ENCODE assay signal across 2 cellular contexts in genomic region chr3:50453907-50454306, GRCh38.
TF ChIP-seq lines count a peak whose summit lies in the region.

No MANE protein-coding gene starts in this region.

TF ChIP-seq in SK-N-SH, 30 proteins besides CTCF, POLR2A, EP300 and RAD21:
- TF ChIP-seq NFIC (IDR thresholded peaks at IDR 0.05; ENCODE audit: borderline replicate concordance), result no peak
- no peak for TF ChIP-seq CHD2 (IDR thresholded peaks at IDR 0.05; ENCODE audit: low read length, partially characterized antibody)
- TF ChIP-seq JUND (IDR thresholded peaks at IDR 0.05), result no peak
- no peak for TF ChIP-seq RXRA (IDR thresholded peaks at IDR 0.05; ENCODE audit: borderline replicate concordance, low read depth)
- no peak for TF ChIP-seq ELF1 (IDR thresholded peaks at IDR 0.05)
- no peak for TF ChIP-seq USF1 (IDR thresholded peaks at IDR 0.05; ENCODE audit: borderline replicate concordance, low read depth)
- no peak for TF ChIP-seq MXI1 (IDR thresholded peaks at IDR 0.05; ENCODE audit: low read depth, low read length)
- no peak for TF ChIP-seq POLR2AphosphoS5 (IDR thresholded peaks at IDR 0.05; ENCODE audit: low read depth, low read length)
- TF ChIP-seq PBX3 (IDR thresholded peaks at IDR 0.05), result no peak
- TF ChIP-seq RFX5 (IDR thresholded peaks at IDR 0.05; ENCODE audit: low read length), result no peak
- TF ChIP-seq NRF1 (IDR thresholded peaks at IDR 0.05; ENCODE audit: low read depth, low read length), result no peak
- TF ChIP-seq SIN3A (IDR thresholded peaks at IDR 0.05; ENCODE audit: borderline replicate concordance, low read depth, low read length), result no peak
- TF ChIP-seq FOXM1 (IDR thresholded peaks at IDR 0.05; ENCODE audit: low read depth), result no peak
- no peak for TF ChIP-seq TCF12 (IDR thresholded peaks at IDR 0.05)
- no peak for TF ChIP-seq MAX (IDR thresholded peaks at IDR 0.05; ENCODE audit: low read depth)
- TF ChIP-seq ZBTB33 (IDR thresholded peaks at IDR 0.05; ENCODE audit: borderline replicate concordance, low read depth), result no peak
- TF ChIP-seq RCOR1 (IDR thresholded peaks at IDR 0.05; ENCODE audit: low read length), result no peak
- no peak for TF ChIP-seq TEAD4 (IDR thresholded peaks at IDR 0.05; ENCODE audit: borderline replicate concordance, insufficient read depth)
TF ChIP-seq in SK-N-SH: peak in this region for 0.

TF ChIP-seq in H1, 55 proteins besides CTCF, POLR2A, EP300 and RAD21:
- TF ChIP-seq TEAD4 (IDR thresholded peaks at IDR 0.05; ENCODE audit: low read depth, low read length), result no peak
- no peak for TF ChIP-seq RBBP5 (IDR thresholded peaks at IDR 0.05; ENCODE audit: borderline replicate concordance, low read depth, low read length)
- TF ChIP-seq RXRA (IDR thresholded peaks at IDR 0.05; ENCODE audit: insufficient read depth, low read depth, low read length), result no peak
- TF ChIP-seq KDM1A (IDR thresholded peaks at IDR 0.05; ENCODE audit: borderline replicate concordance, low read length), result no peak
- TF ChIP-seq GABPA (IDR thresholded peaks at IDR 0.05; ENCODE audit: borderline replicate concordance, insufficient read depth, low read length), result no peak
- TF ChIP-seq TCF12 (IDR thresholded peaks at IDR 0.05; ENCODE audit: low read depth, low read length), result no peak
- TF ChIP-seq TBP (IDR thresholded peaks at IDR 0.05; ENCODE audit: low read depth, low read length), result no peak
- TF ChIP-seq YY1 (IDR thresholded peaks at IDR 0.05; ENCODE audit: low read depth, low read length), result no peak
- no peak for TF ChIP-seq NANOG (IDR thresholded peaks at IDR 0.05; ENCODE audit: insufficient read depth, low read depth, low read length, poor library complexity, severe bottlenecking)
- TF ChIP-seq SAP30 (IDR thresholded peaks at IDR 0.05; ENCODE audit: insufficient read depth, insufficient replicate concordance, low read length), result no peak
- TF ChIP-seq SRF (IDR thresholded peaks at IDR 0.05; ENCODE audit: low read depth, low read length), result no peak
- no peak for TF ChIP-seq BCL11A (IDR thresholded peaks at IDR 0.05; ENCODE audit: low read depth in 2 of 2, low read length in 2 of 2)
- TF ChIP-seq TAF7 (optimal IDR thresholded peaks at IDR 0.05; ENCODE audit: borderline replicate concordance, low read depth, low read length), result no peak
